Comparison of ENCODE assay signal across 22 cellular contexts in genomic region chr17:36844013-36844412, GRCh38.
DNase-seq lines count a peak whose midpoint lies in the region; ATAC-seq, FAIRE-seq and TF ChIP-seq lines count a peak whose summit lies in the region.
"Had no signal": no experiment of that assay in that cellular context is flagged by ENCODE, and none has a peak within 500 bp of the region (broad histone marks: within the 10 kb centered on the region; RNA-seq: fewer than 3 reads in every experiment).

No MANE protein-coding gene starts in this region.

- H3K4me3 ChIP-seq in HEK293 (ENCODE audit: low read depth, low read length) (no peak overlapping the region), H1 (ENCODE audit: extremely low read depth in 1 of 4, insufficient read depth in 2 of 4, low read depth in 3 of 4, low read length in 4 of 4) (no peak overlapping the region)
- H3K4me3 ChIP-seq: GM23338 had no signal

- no peaks in the 10 kb centered on the region for H3K36me3 Mint-ChIP-seq in activated T-helper 17 cell treated with anti-CD3 and anti-CD28 coated beads, Interleukin-2, amount 50 U/mL, for 72 hours (ENCODE audit: low read depth)
- no peaks in the 10 kb centered on the region for H3K36me3 Mint-ChIP-seq in stimulated activated effector memory CD8-positive, alpha-beta T cell treated with anti-CD3 and anti-CD28 coated beads, Interleukin-12 subunit alpha, Interleukin-12 subunit beta, amount 100 ng/mL, for 72 hours
- H3K36me3 Mint-ChIP-seq in H9 (ENCODE audit: insufficient read depth in 1 of 3, low read depth in 3 of 3): peaks cover 0 to 8% (median 0%) of the 10 kb centered on the region in 3 experiments; a peak in 2 of 7 replicates
- H3K36me3 Mint-ChIP-seq: CD4-positive, CD25-positive, alpha-beta regulatory T cell; CD8-positive, alpha-beta memory T cell had no signal

- H4K20me1 ChIP-seq in H1 (replicated peaks in 1 of 2; ENCODE audit: control insufficient read depth in 1 of 2, insufficient read depth in 2 of 2, low read length in 2 of 2) (no peaks in the 10 kb centered on the region), H9 (ENCODE audit: control insufficient read depth, insufficient read depth, insufficient read length) (no peaks in the 10 kb centered on the region)

- POLR2A ChIA-PET in HEK293 (lab: Yijun Ruan, JAX): no interaction called here
- POLR2A ChIA-PET in H1 (lab: Charles Lee; ENCODE audit: partially characterized antibody): no interaction called here

- no peak overlapping the region for H3K14ac ChIP-seq in H1 (ENCODE audit: insufficient read length)
- H3K14ac ChIP-seq in H9 (ENCODE audit: insufficient read depth, low read length): no peak overlapping the region

- no peak overlapping the region for H3K4ac ChIP-seq in H1 (replicated peaks; ENCODE audit: insufficient read length, low read depth, low read length)
- H3K4ac ChIP-seq in H9 (ENCODE audit: low read depth, low read length): no peak overlapping the region

- WGBS in H1 (ENCODE audit: extremely low coverage in 1 of 2, insufficient coverage in 1 of 2, insufficient read length in 1 of 2, insufficient replicate concordance in 2 of 2, low coverage in 1 of 2, low lambda C conversion rate in 2 of 2, missing lambda C conversion rate in 1 of 2), 2 experiments: 86% methylated on average over 2 of the region's 2 CpGs; no CpG with 5 or more reads in 1 of the 2 experiments
- no CpG with 5 or more reads among the region's 2 CpGs for WGBS in H9 (ENCODE audit: extremely low coverage, insufficient read length, low lambda C conversion rate)

- no peaks in the 10 kb centered on the region for H3K23me2 ChIP-seq in H1 (ENCODE audit: low read depth, low read length)
- H3K23me2 ChIP-seq in H9 (ENCODE audit: insufficient read length, low read depth, low read length, poor library complexity, severe bottlenecking): no peaks in the 10 kb centered on the region

- H2BK20ac ChIP-seq in H1 (ENCODE audit: low read length) (no peak overlapping the region), H9 (ENCODE audit: low read depth, low read length, poor library complexity, severe bottlenecking) (no peak overlapping the region)

- no peak overlapping the region for H3T11ph ChIP-seq in H9 (ENCODE audit: low read length)

- H3K56ac ChIP-seq in H1 (replicated peaks; ENCODE audit: insufficient read length, low read depth, low read length) (no peak overlapping the region), H9 (ENCODE audit: insufficient read length, low read depth, low read length) (no peak overlapping the region)

- ATAC-seq in activated T-helper 17 cell treated with anti-CD3 and anti-CD28 coated beads, Interleukin-2, amount 50 U/mL, for 72 hours (replicated peaks): peak; percentile 60
- peak; percentile 48 for ATAC-seq in stimulated activated effector memory CD8-positive, alpha-beta T cell treated with anti-CD3 and anti-CD28 coated beads, Interleukin-12 subunit alpha, Interleukin-12 subunit beta, amount 100 ng/mL, for 72 hours
- no peak for ATAC-seq in HG02938 (IDR thresholded peaks at IDR 0.05; ENCODE audit: unreplicated experiment)
- ATAC-seq: GM23338 had no signal

- H3K23ac ChIP-seq in H1 (ENCODE audit: insufficient read length): no peak overlapping the region
- H3K23ac ChIP-seq in H9 (ENCODE audit: insufficient read length, low read depth, low read length): no peak overlapping the region

- H4K8ac ChIP-seq in H1 (ENCODE audit: extremely low read depth, insufficient read depth, low read length) (no peak overlapping the region), H9 (replicated peaks; ENCODE audit: insufficient read length, low read depth, low read length) (no peak overlapping the region)

- H3K79me1 ChIP-seq in H1 (ENCODE audit: low read depth, low read length): no peaks in the 10 kb centered on the region
- H3K79me1 ChIP-seq in H9 (ENCODE audit: insufficient read depth, low read depth, low read length, poor library complexity, severe bottlenecking): no peaks in the 10 kb centered on the region

- H3K9me3 Mint-ChIP-seq in activated T-helper 17 cell treated with anti-CD3 and anti-CD28 coated beads, Interleukin-2, amount 50 U/mL, for 72 hours: no peaks in the 10 kb centered on the region
- H3K9me3 Mint-ChIP-seq in stimulated activated effector memory CD8-positive, alpha-beta T cell treated with anti-CD3 and anti-CD28 coated beads, Interleukin-12 subunit alpha, Interleukin-12 subunit beta, amount 100 ng/mL, for 72 hours: no peaks in the 10 kb centered on the region
- peaks cover 4% of the 10 kb centered on the region in 2 experiments; a peak in 3 of 5 replicates for H3K9me3 Mint-ChIP-seq in H9
- H3K9me3 Mint-ChIP-seq: GM23338 had no signal

- H4K91ac ChIP-seq in H1 (replicated peaks; ENCODE audit: insufficient read length, low read length): no peak overlapping the region
- no peak overlapping the region for H4K91ac ChIP-seq in H9 (ENCODE audit: insufficient read length, low read depth, low read length)

- no peak overlapping the region for H3K4me2 ChIP-seq in H1 (ENCODE audit: insufficient read depth in 1 of 2, low read depth in 2 of 2, low read length in 2 of 2)
- no peak overlapping the region for H3K4me2 ChIP-seq in H9 (ENCODE audit: insufficient read depth, insufficient read length, low read length)
- H3K4me2 ChIP-seq: GM23338 had no signal

- H2AFZ ChIP-seq in H1 (ENCODE audit: low read length): no peak overlapping the region
- H2AFZ ChIP-seq in H9 (ENCODE audit: low read length): no peak overlapping the region

- no peaks in the 10 kb centered on the region for H3K4me1 Mint-ChIP-seq in activated T-helper 17 cell treated with anti-CD3 and anti-CD28 coated beads, Interleukin-2, amount 50 U/mL, for 72 hours
- H3K4me1 Mint-ChIP-seq in stimulated activated effector memory CD8-positive, alpha-beta T cell treated with anti-CD3 and anti-CD28 coated beads, Interleukin-12 subunit alpha, Interleukin-12 subunit beta, amount 100 ng/mL, for 72 hours: peaks cover 7% of the 10 kb centered on the region
- H3K4me1 Mint-ChIP-seq in H9: peaks cover 19 to 46% of the 10 kb centered on the region in 2 experiments
- H3K4me1 Mint-ChIP-seq: CD4-positive, CD25-positive, alpha-beta regulatory T cell; CD8-positive, alpha-beta memory T cell had no signal

- H3K4me1 ChIP-seq in HEK293 (ENCODE audit: control insufficient read depth, insufficient read depth, low read length): no peaks in the 10 kb centered on the region
- H3K4me1 ChIP-seq in H1 (replicated peaks in 1 of 4; ENCODE audit: control insufficient read depth in 3 of 4, insufficient read depth in 4 of 4, low read length in 3 of 4): peaks cover 1 to 13% (median 11%) of the 10 kb centered on the region in 4 experiments
- H3K4me1 ChIP-seq in H9 (ENCODE audit: insufficient read depth, low read length): no peaks in the 10 kb centered on the region
- H3K4me1 ChIP-seq: BE2C had no signal

- H4K5ac ChIP-seq in H1 (ENCODE audit: insufficient read length, low read depth, low read length) (no peak overlapping the region), H9 (ENCODE audit: insufficient read length, low read depth, low read length) (no peak overlapping the region)

- CTCF ChIA-PET in HEK293 (lab: Yijun Ruan, JAX): interaction anchor here (0.6 to 0.8 kb wide), 3 partner anchors 13 to 90 kb away, joined by 3 to 4 read pairs (median 4); no protein-coding TSS in a partner anchor
- CTCF ChIA-PET in H1 (lab: Charles Lee; ENCODE audit: partially characterized antibody): interaction anchor here (0.5 to 1.6 kb wide), 11 partner anchors 11 to 239 kb away, joined by 3 to 7 read pairs (median 3); no protein-coding TSS in a partner anchor

- TF ChIP-seq CTCF in HEK293 (tag by site-specific recombination; IDR thresholded peaks at IDR 0.05) (no peak), H1 (IDR thresholded peaks at IDR 0.05; ENCODE audit: control extremely low read depth in 1 of 3, insufficient read depth in 1 of 3, low read depth in 1 of 3, low read length in 3 of 3) (no peak), H9 (conservative IDR thresholded peaks at IDR 0.05) (no peak)

- H3K79me2 ChIP-seq in H1 (ENCODE audit: control insufficient read depth in 1 of 2, insufficient read depth in 2 of 2, low read length in 2 of 2): no peaks in the 10 kb centered on the region
- no peaks in the 10 kb centered on the region for H3K79me2 ChIP-seq in H9 (ENCODE audit: insufficient read depth, low read length)

- H3K9ac ChIP-seq in H1 (replicated peaks in 1 of 4; ENCODE audit: extremely low read depth in 1 of 4, low read depth in 3 of 4, low read length in 3 of 4): no peak overlapping the region
- H3K9ac ChIP-seq in H9 (ENCODE audit: extremely low read depth, insufficient read length, low read length): no peak overlapping the region

- TF ChIP-seq POLR2A in H1 (IDR thresholded peaks at IDR 0.05; ENCODE audit: control extremely low read depth in 1 of 2, low read depth in 2 of 2, low read length in 2 of 2): no peak

- H2BK15ac ChIP-seq in H1 (ENCODE audit: low read length): 0 out of 2 replicates have a peak overlapping the region, but pooled peaks have one; percentile 8
- H2BK15ac ChIP-seq in H9 (ENCODE audit: low read depth, low read length): no peak overlapping the region

- H3K27me3 ChIP-seq in H1 (replicated peaks in 1 of 4; ENCODE audit: control insufficient read depth in 3 of 4, extremely low read depth in 1 of 4, insufficient read depth in 3 of 4, low read length in 3 of 4): peaks cover 0 to 4% (median 2%) of the 10 kb centered on the region in 4 experiments; a peak in 4 of 7 replicates
- H3K27me3 ChIP-seq in H9 (ENCODE audit: insufficient read depth, low read length): no peaks in the 10 kb centered on the region; the same call in 1 of the 2 replicates
- H3K27me3 ChIP-seq: BE2C had no signal

- H2BK5ac ChIP-seq in H1 (ENCODE audit: low read depth, low read length): no peak overlapping the region
- H2BK5ac ChIP-seq in H9 (ENCODE audit: insufficient read length, low read length): no peak overlapping the region

- TF ChIP-seq RAD21 in H1 (IDR thresholded peaks at IDR 0.05 in 1 of 2, conservative IDR thresholded peaks at IDR 0.05 in 1 of 2; ENCODE audit: low read depth in 2 of 2, low read length in 2 of 2): no peak

- no peak overlapping the region for H3K27ac Mint-ChIP-seq in activated T-helper 17 cell treated with anti-CD3 and anti-CD28 coated beads, Interleukin-2, amount 50 U/mL, for 72 hours
- H3K27ac Mint-ChIP-seq in stimulated activated effector memory CD8-positive, alpha-beta T cell treated with anti-CD3 and anti-CD28 coated beads, Interleukin-12 subunit alpha, Interleukin-12 subunit beta, amount 100 ng/mL, for 72 hours: no peak overlapping the region
- no peak overlapping the region for H3K27ac Mint-ChIP-seq in H9
- H3K27ac Mint-ChIP-seq: CD4-positive, CD25-positive, alpha-beta regulatory T cell; CD8-positive, alpha-beta memory T cell; GM23338 had no signal

- H3K9me3 ChIP-seq in HEK293 (ENCODE audit: control insufficient read depth, insufficient read depth, low read depth, low read length) (no peaks in the 10 kb centered on the region), H1 (ENCODE audit: insufficient read depth in 2 of 2, low read depth in 1 of 2, low read length in 1 of 2) (no peaks in the 10 kb centered on the region), H9 (ENCODE audit: control insufficient read depth, low read depth, low read length) (no peaks in the 10 kb centered on the region)
- H3K9me3 ChIP-seq: BE2C had no signal

- DNase-seq in H1 (ENCODE audit: low read depth in 1 of 2, low spot score in 2 of 2) (no peak), H9 (no peak), GM03348 (ENCODE audit: low spot score) (no peak)
- no peak for DNase-seq in stimulated activated effector memory CD8-positive, alpha-beta T cell treated with anti-CD3 and anti-CD28 coated beads, Interleukin-12 subunit alpha, Interleukin-12 subunit beta, amount 100 ng/mL, for 72 hours (ENCODE audit: low spot score in 2 of 2)
- DNase-seq: ACHN; BE2C; C1 segment of cervical spinal cord; CD4-positive, CD25-positive, alpha-beta regulatory T cell; CD8-positive, alpha-beta memory T cell; COR-L47; DMS 273 treated with DMSO at 0.1 percent for 48 hours; DMS53; DND-41; H7 had no signal

- no peaks in the 10 kb centered on the region for H3K36me3 ChIP-seq in HEK293 (ENCODE audit: control insufficient read depth in 2 of 2, insufficient read depth in 1 of 2, low read length in 2 of 2)
- no peaks in the 10 kb centered on the region for H3K36me3 ChIP-seq in H1 (ENCODE audit: control insufficient read depth in 2 of 4, insufficient read depth in 4 of 4, low read length in 3 of 4)
- H3K36me3 ChIP-seq: BE2C had no signal

- H2AK5ac ChIP-seq in H1 (ENCODE audit: low read depth, low read length) (no peak overlapping the region), H9 (ENCODE audit: insufficient read length, low read length) (no peak overlapping the region)

- TF ChIP-seq EP300 in H1 (IDR thresholded peaks at IDR 0.05; ENCODE audit: borderline replicate concordance in 1 of 2, low read depth in 2 of 2, low read length in 2 of 2): no peak

- no peak overlapping the region for H2BK120ac ChIP-seq in H1 (replicated peaks; ENCODE audit: low read depth, low read length)
- H2BK120ac ChIP-seq in H9 (ENCODE audit: low read depth, low read length, poor library complexity, severe bottlenecking): no peak overlapping the region

- H3K18ac ChIP-seq in H1 (ENCODE audit: extremely low read depth, low read length): no peak overlapping the region
- no peak overlapping the region for H3K18ac ChIP-seq in H9 (ENCODE audit: insufficient read length, low read depth, low read length)

- FAIRE-seq in H1 (lab: Jason Lieb, UNC): no peak
- FAIRE-seq: A204.1, G401.6, GM12892, GM18507 had no signal

- no peak overlapping the region for H3K4me3 Mint-ChIP-seq in activated T-helper 17 cell treated with anti-CD3 and anti-CD28 coated beads, Interleukin-2, amount 50 U/mL, for 72 hours
- no peak overlapping the region for H3K4me3 Mint-ChIP-seq in stimulated activated effector memory CD8-positive, alpha-beta T cell treated with anti-CD3 and anti-CD28 coated beads, Interleukin-12 subunit alpha, Interleukin-12 subunit beta, amount 100 ng/mL, for 72 hours
- no peak overlapping the region for H3K4me3 Mint-ChIP-seq in H9
- H3K4me3 Mint-ChIP-seq: CD4-positive, CD25-positive, alpha-beta regulatory T cell; CD8-positive, alpha-beta memory T cell; GM23338 had no signal

- H2BK12ac ChIP-seq in H1 (ENCODE audit: low read depth, low read length) (no peak overlapping the region), H9 (ENCODE audit: insufficient read length, low read depth, low read length) (no peak overlapping the region)

- H3K27me3 Mint-ChIP-seq in activated T-helper 17 cell treated with anti-CD3 and anti-CD28 coated beads, Interleukin-2, amount 50 U/mL, for 72 hours: peaks cover 14% of the 10 kb centered on the region
- peaks cover 70% of the 10 kb centered on the region for H3K27me3 Mint-ChIP-seq in H9 (ENCODE audit: low read depth)

- no peak overlapping the region for H3K27ac ChIP-seq in HEK293 (ENCODE audit: extremely low read depth, low read depth, low read length)
- no peak overlapping the region for H3K27ac ChIP-seq in H1 (ENCODE audit: low read depth, low read length)
- no peak overlapping the region for H3K27ac ChIP-seq in H9 (ENCODE audit: insufficient read length, low read depth, low read length)
